Comparison of ENCODE assay signal across 21 cellular contexts in genomic region chr11:47061429-47062178, GRCh38.
A peak's percentile ranks its signal among the peaks of the same experiment; 100 is the strongest.
DNase-seq lines count a peak whose midpoint lies in the region; ATAC-seq and TF ChIP-seq lines count a peak whose summit lies in the region.
"Had no signal": no experiment of that assay in that cellular context is flagged by ENCODE, and none has a peak within 500 bp of the region (broad histone marks: within the 10 kb centered on the region; RNA-seq: fewer than 3 reads in every experiment).

No MANE protein-coding gene starts in this region.

- H3K4me1 ChIP-seq in SK-N-SH (ENCODE audit: control insufficient read depth in 1 of 2, insufficient read depth in 2 of 2, low read depth in 1 of 2, low read length in 1 of 2) (peaks cover 0 to 17% of the 10 kb centered on the region in 2 experiments; a peak in 2 of 4 replicates), endodermal cell (ENCODE audit: control insufficient read depth, insufficient read depth, low read length) (peaks cover 3% of the 10 kb centered on the region), esophagus muscularis mucosa (no peaks in the 10 kb centered on the region), psoas muscle (no peaks in the 10 kb centered on the region)
- H3K4me1 ChIP-seq: esophagus squamous epithelium, spleen had no signal

- no peak overlapping the region for H3K4me2 ChIP-seq in SK-N-SH
- H3K4me2 ChIP-seq: neural progenitor cell had no signal

- peaks cover 2 to 11% of the 10 kb centered on the region in 2 experiments for H3K36me3 ChIP-seq in SK-N-SH (replicated peaks in 1 of 2; ENCODE audit: control insufficient read depth in 1 of 2, insufficient read depth in 2 of 2, low read length in 1 of 2)
- H3K36me3 ChIP-seq in endodermal cell (ENCODE audit: control insufficient read depth, insufficient read depth, low read length) = no peaks in the 10 kb centered on the region
- H3K36me3 ChIP-seq in esophagus muscularis mucosa = peaks cover 0 to 2% (median 0%) of the 10 kb centered on the region in 4 donors
- no peaks in the 10 kb centered on the region for H3K36me3 ChIP-seq in psoas muscle (ENCODE audit: insufficient read depth in 1 of 2, low read depth in 1 of 2)
- H3K36me3 ChIP-seq: esophagus squamous epithelium had no signal

- H3K4me3 ChIP-seq in SK-N-SH (ENCODE audit: low read depth in 2 of 2, low read length in 1 of 2) (no peak overlapping the region), endodermal cell (ENCODE audit: low read length) (no peak overlapping the region), esophagus muscularis mucosa (no peak overlapping the region), psoas muscle (no peak overlapping the region)
- H3K4me3 ChIP-seq: esophagus squamous epithelium, neural progenitor cell, spleen had no signal

- no peak overlapping the region for H2AFZ ChIP-seq in SK-N-SH (ENCODE audit: low read depth)
- H2AFZ ChIP-seq: neural progenitor cell had no signal

- intact Hi-C loops in activated CD8-positive, alpha-beta T cell treated with anti-CD3 and anti-CD28 coated beads for 36 hours (cut with micrococcal nuclease) = no loop called here
- intact Hi-C loops in esophagus muscularis mucosa (cut with DNase I) = no loop called here
- intact Hi-C loops in psoas muscle (cut with DNase I) = no loop called here

- peak overlapping the region; percentile 5 to 41; a peak in 2 of 4 replicates for H3K27ac ChIP-seq in SK-N-SH (ENCODE audit: low read depth in 2 of 2, low read length in 1 of 2)
- H3K27ac ChIP-seq in endodermal cell (ENCODE audit: low read depth, low read length) = peak overlapping the region; percentile 19
- H3K27ac ChIP-seq in esophagus muscularis mucosa (replicated peaks in 1 of 4) = no peak overlapping the region
- H3K27ac ChIP-seq in psoas muscle = no peak overlapping the region
- H3K27ac ChIP-seq: esophagus squamous epithelium, neural progenitor cell, spleen had no signal

- peaks cover 22% of the 10 kb centered on the region for H3K36me3 Mint-ChIP-seq in endodermal cell (ENCODE audit: low read depth)
- peaks cover 10% of the 10 kb centered on the region for H3K36me3 Mint-ChIP-seq in activated CD8-positive, alpha-beta T cell treated with anti-CD3 and anti-CD28 coated beads for 36 hours (ENCODE audit: low read depth)

- POLR2A ChIA-PET in SK-N-SH (lab: Yijun Ruan, JAX) = no interaction called here
- POLR2A ChIA-PET in activated CD8-positive, alpha-beta T cell treated with anti-CD3 and anti-CD28 coated beads for 36 hours (lab: Charles Lee) = interaction anchor here (0.6 kb wide), 1 partner anchor 245 kb away, joined by 5 read pairs; no protein-coding TSS in a partner anchor

- no peak for TF ChIP-seq POLR2A in esophagus muscularis mucosa (IDR thresholded peaks at IDR 0.05; ENCODE audit: low read depth)

- no peaks in the 10 kb centered on the region for H4K20me1 ChIP-seq in SK-N-SH (ENCODE audit: insufficient read depth)

- H3K4me1 Mint-ChIP-seq in endodermal cell = peaks cover 26% of the 10 kb centered on the region
- peaks cover 6% of the 10 kb centered on the region for H3K4me1 Mint-ChIP-seq in activated CD8-positive, alpha-beta T cell treated with anti-CD3 and anti-CD28 coated beads for 36 hours (ENCODE audit: low read depth)

- no peak for TF ChIP-seq RAD21 in SK-N-SH (IDR thresholded peaks at IDR 0.05; ENCODE audit: low read length)

- H3K27me3 ChIP-seq in SK-N-SH (ENCODE audit: insufficient read depth) = no peaks in the 10 kb centered on the region
- no peaks in the 10 kb centered on the region for H3K27me3 ChIP-seq in endodermal cell (ENCODE audit: control insufficient read depth, insufficient read depth, low read length, poor library complexity, severe bottlenecking)
- no peaks in the 10 kb centered on the region for H3K27me3 ChIP-seq in esophagus muscularis mucosa
- H3K27me3 ChIP-seq in psoas muscle (ENCODE audit: insufficient read depth in 3 of 3, low read length in 2 of 3) = no peaks in the 10 kb centered on the region
- H3K27me3 ChIP-seq: esophagus squamous epithelium, neural progenitor cell, spleen had no signal

- 92% methylated on average over 3 of the region's 3 CpGs for WGBS in SK-N-SH (ENCODE audit: low lambda C conversion rate)
- WGBS in endodermal cell (ENCODE audit: insufficient coverage in 1 of 2, insufficient read length in 1 of 2), 2 experiments = 60 to 77% methylated on average over 1 to 3 of the region's 3 CpGs
- 82% methylated on average over 3 of the region's 3 CpGs for WGBS in esophagus muscularis mucosa
- 81 to 87% (median 82%) methylated on average over 3 of the region's 3 CpGs for WGBS in psoas muscle, 3 donors

- no peak overlapping the region for H3K4me3 Mint-ChIP-seq in endodermal cell
- H3K4me3 Mint-ChIP-seq in activated CD8-positive, alpha-beta T cell treated with anti-CD3 and anti-CD28 coated beads for 36 hours = no peak overlapping the region
- H3K4me3 Mint-ChIP-seq: CD14-positive monocyte, neural progenitor cell had no signal

- H3K9me3 ChIP-seq in SK-N-SH (no peaks in the 10 kb centered on the region), endodermal cell (ENCODE audit: control insufficient read depth, low read length) (peaks cover 10% of the 10 kb centered on the region), esophagus muscularis mucosa (no peaks in the 10 kb centered on the region), psoas muscle (no peaks in the 10 kb centered on the region)
- H3K9me3 ChIP-seq: esophagus squamous epithelium had no signal

- peak; percentile 8 for DNase-seq in SK-N-SH
- peak; percentile 87 for DNase-seq in NCI-H146 treated with DMSO at 0.1 percent for 48 hours (lab: John Stamatoyannopoulos, UW; ENCODE audit: unreplicated experiment)
- DNase-seq in endodermal cell = peak; percentile 49
- no peak for DNase-seq in activated CD8-positive, alpha-beta T cell treated with anti-CD3 and anti-CD28 coated beads for 36 hours
- DNase-seq in esophagus muscularis mucosa (ENCODE audit: extremely low spot score) = no peak
- DNase-seq in activated CD4-positive, alpha-beta T cell treated with anti-CD3 and anti-CD28 coated beads, Interleukin-2, amount 50 U/mL, for 48 hours = no peak
- no peak for DNase-seq in psoas muscle
- DNase-seq: ACHN; activated CD4-positive, alpha-beta T cell treated with anti-CD3 and anti-CD28 coated beads for 4 hours; DMS79; effector CD4-positive, alpha-beta T cell; esophagus squamous epithelium; Kasumi-1; left colon; midbrain; NCI-H1105; spleen; SW 1271 had no signal

- H3K27me3 Mint-ChIP-seq in endodermal cell (ENCODE audit: insufficient read depth) = no peaks in the 10 kb centered on the region
- no peaks in the 10 kb centered on the region for H3K27me3 Mint-ChIP-seq in activated CD8-positive, alpha-beta T cell treated with anti-CD3 and anti-CD28 coated beads for 36 hours

- H3K9ac ChIP-seq in SK-N-SH (no peak overlapping the region), endodermal cell (ENCODE audit: extremely low read depth, low read length, poor library complexity, severe bottlenecking) (peak overlapping the region; percentile 47)
- H3K9ac ChIP-seq: neural progenitor cell had no signal

- H3F3A ChIP-seq in SK-N-SH (replicated peaks; ENCODE audit: insufficient read depth) = peaks cover 4% of the 10 kb centered on the region

- TF ChIP-seq CTCF in SK-N-SH (IDR thresholded peaks at IDR 0.05) = no peak
- TF ChIP-seq CTCF in endodermal cell (conservative IDR thresholded peaks at IDR 0.05) = no peak
- TF ChIP-seq CTCF in activated CD8-positive, alpha-beta T cell treated with anti-CD3 and anti-CD28 coated beads for 36 hours (IDR thresholded peaks at IDR 0.05) = no peak
- no peak for TF ChIP-seq CTCF in esophagus muscularis mucosa (IDR thresholded peaks at IDR 0.05)
- TF ChIP-seq CTCF in psoas muscle (IDR thresholded peaks at IDR 0.05) = no peak

- no peaks in the 10 kb centered on the region for H3K79me2 ChIP-seq in SK-N-SH (ENCODE audit: insufficient read depth)

- TF ChIP-seq EP300 in SK-N-SH (IDR thresholded peaks at IDR 0.05; ENCODE audit: borderline replicate concordance in 1 of 2, low read depth in 1 of 2, low read length in 1 of 2) = no peak
- no peak for TF ChIP-seq EP300 in esophagus muscularis mucosa (IDR thresholded peaks at IDR 0.05)

- CTCF ChIA-PET in SK-N-SH (lab: Yijun Ruan, JAX) = interaction anchor here (0.6 to 1.4 kb wide), 2 partner anchors 9 to 47 kb away, joined by 3 read pairs; no protein-coding TSS in a partner anchor
- CTCF ChIA-PET in activated CD8-positive, alpha-beta T cell treated with anti-CD3 and anti-CD28 coated beads for 36 hours (lab: Charles Lee) = no interaction called here

- H3K9me3 Mint-ChIP-seq in endodermal cell = no peaks in the 10 kb centered on the region
- peaks cover 3% of the 10 kb centered on the region for H3K9me3 Mint-ChIP-seq in activated CD8-positive, alpha-beta T cell treated with anti-CD3 and anti-CD28 coated beads for 36 hours

- H3K9me2 ChIP-seq in SK-N-SH = no peaks in the 10 kb centered on the region

- ATAC-seq in SK-N-SH treated with all-trans-retinoic acid at 6 μM for 48 hours = no peak
- no peak for ATAC-seq in activated CD8-positive, alpha-beta T cell treated with anti-CD3 and anti-CD28 coated beads for 36 hours
- ATAC-seq in psoas muscle = no peak
- ATAC-seq: left colon had no signal

- H3K27ac Mint-ChIP-seq in endodermal cell = peak overlapping the region; percentile 93
- no peak overlapping the region for H3K27ac Mint-ChIP-seq in activated CD8-positive, alpha-beta T cell treated with anti-CD3 and anti-CD28 coated beads for 36 hours
- H3K27ac Mint-ChIP-seq: neural progenitor cell had no signal

TF ChIP-seq in SK-N-SH, 30 proteins besides CTCF, POLR2A, EP300 and RAD21 (continues in another document):
- TF ChIP-seq ELF1 (IDR thresholded peaks at IDR 0.05) (no peak), EZH2phosphoT487 (IDR thresholded peaks at IDR 0.05; ENCODE audit: borderline replicate concordance, low read depth) (no peak)

TF ChIP-seq in SK-N-SH treated with all-trans-retinoic acid at 6 μM for 48 hours, 23 proteins besides CTCF, POLR2A, EP300 and RAD21 (continues in another document):
- TF ChIP-seq, protein P1, sequence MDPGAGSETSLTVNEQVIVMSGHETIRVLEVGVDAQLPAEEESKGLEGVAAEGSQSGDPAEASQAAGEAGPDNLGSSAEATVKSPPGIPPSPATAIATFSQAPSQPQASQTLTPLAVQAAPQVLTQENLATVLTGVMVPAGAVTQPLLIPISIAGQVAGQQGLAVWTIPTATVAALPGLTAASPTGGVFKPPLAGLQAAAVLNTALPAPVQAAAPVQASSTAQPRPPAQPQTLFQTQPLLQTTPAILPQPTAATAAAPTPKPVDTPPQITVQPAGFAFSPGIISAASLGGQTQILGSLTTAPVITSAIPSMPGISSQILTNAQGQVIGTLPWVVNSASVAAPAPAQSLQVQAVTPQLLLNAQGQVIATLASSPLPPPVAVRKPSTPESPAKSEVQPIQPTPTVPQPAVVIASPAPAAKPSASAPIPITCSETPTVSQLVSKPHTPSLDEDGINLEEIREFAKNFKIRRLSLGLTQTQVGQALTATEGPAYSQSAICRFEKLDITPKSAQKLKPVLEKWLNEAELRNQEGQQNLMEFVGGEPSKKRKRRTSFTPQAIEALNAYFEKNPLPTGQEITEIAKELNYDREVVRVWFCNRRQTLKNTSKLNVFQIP (CRISPR knock-in tag; IDR thresholded peaks at IDR 0.05; ENCODE audit: borderline replicate concordance, low read depth) = no peak
- no peak for TF ChIP-seq ESRRG (CRISPR knock-in tag; IDR thresholded peaks at IDR 0.05)

Comparison
In these comparisons a context has a peak if more than half of its experiments do, and no peak if none do; other contexts are left out.
1. DNase-seq: peak in SK-N-SH (single experiment), NCI-H146 treated with DMSO at 0.1 percent for 48 hours (single experiment) and endodermal cell (single experiment); none in activated CD8-positive, alpha-beta T cell treated with anti-CD3 and anti-CD28 coated beads for 36 hours (single experiment), esophagus muscularis mucosa (single experiment), activated CD4-positive, alpha-beta T cell treated with anti-CD3 and anti-CD28 coated beads, Interleukin-2, amount 50 U/mL, for 48 hours (0 of 2) and psoas muscle (0 of 2).
2. H3K27ac ChIP-seq: peak in SK-N-SH (2 of 2) and endodermal cell (single experiment); none in esophagus muscularis mucosa (0 of 4) and psoas muscle (single experiment).